1 cellular context compared by ENCODE assay signal in the genomic region with DNA sequence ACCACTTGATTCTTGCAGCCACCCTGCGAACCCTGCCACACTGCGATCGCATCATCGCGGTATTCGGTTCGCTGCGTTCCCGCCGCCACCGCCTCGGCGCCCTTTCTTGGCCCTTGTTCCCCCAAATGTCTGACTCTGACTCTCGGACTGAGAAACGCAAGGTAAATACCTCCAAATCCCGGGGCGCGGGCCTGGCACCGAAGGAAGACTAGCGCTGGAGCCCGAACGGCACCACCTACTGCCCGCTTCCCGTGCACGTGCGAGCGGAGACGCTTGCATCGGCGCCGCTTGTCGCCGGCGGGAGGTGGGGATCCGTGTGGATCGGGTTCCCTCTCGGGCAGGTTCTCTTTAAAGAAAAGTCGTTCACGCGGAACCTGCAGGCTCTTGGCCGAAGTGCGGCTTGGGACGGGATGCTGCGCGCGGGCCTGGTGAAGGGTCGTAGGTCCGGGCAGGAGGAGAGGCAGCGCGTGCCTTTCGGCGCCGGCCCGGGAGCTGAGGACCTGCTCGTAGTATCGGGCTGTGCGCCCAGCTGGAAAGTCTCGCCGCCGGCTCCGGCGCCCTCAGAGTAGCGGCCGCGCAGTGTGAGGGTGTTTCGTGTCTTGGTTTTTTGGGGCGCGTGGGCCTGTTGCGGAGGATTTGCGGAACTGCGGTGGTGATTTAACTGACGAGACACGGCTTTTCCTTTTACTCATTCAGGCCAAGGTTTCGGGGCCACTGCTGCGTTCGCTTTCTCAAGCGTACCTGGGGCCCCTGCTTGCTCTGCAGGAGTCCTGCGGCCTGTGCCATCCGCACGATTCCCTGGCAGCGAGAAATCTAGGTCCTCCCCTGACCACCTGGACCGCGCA.
TF ChIP-seq lines count a peak whose summit lies in the region.

No MANE protein-coding gene starts in this region.

TF ChIP-seq in K562, 482 proteins besides CTCF, POLR2A, EP300 and RAD21 (continued from another document and continues in another):
- TF ChIP-seq, protein P1, sequence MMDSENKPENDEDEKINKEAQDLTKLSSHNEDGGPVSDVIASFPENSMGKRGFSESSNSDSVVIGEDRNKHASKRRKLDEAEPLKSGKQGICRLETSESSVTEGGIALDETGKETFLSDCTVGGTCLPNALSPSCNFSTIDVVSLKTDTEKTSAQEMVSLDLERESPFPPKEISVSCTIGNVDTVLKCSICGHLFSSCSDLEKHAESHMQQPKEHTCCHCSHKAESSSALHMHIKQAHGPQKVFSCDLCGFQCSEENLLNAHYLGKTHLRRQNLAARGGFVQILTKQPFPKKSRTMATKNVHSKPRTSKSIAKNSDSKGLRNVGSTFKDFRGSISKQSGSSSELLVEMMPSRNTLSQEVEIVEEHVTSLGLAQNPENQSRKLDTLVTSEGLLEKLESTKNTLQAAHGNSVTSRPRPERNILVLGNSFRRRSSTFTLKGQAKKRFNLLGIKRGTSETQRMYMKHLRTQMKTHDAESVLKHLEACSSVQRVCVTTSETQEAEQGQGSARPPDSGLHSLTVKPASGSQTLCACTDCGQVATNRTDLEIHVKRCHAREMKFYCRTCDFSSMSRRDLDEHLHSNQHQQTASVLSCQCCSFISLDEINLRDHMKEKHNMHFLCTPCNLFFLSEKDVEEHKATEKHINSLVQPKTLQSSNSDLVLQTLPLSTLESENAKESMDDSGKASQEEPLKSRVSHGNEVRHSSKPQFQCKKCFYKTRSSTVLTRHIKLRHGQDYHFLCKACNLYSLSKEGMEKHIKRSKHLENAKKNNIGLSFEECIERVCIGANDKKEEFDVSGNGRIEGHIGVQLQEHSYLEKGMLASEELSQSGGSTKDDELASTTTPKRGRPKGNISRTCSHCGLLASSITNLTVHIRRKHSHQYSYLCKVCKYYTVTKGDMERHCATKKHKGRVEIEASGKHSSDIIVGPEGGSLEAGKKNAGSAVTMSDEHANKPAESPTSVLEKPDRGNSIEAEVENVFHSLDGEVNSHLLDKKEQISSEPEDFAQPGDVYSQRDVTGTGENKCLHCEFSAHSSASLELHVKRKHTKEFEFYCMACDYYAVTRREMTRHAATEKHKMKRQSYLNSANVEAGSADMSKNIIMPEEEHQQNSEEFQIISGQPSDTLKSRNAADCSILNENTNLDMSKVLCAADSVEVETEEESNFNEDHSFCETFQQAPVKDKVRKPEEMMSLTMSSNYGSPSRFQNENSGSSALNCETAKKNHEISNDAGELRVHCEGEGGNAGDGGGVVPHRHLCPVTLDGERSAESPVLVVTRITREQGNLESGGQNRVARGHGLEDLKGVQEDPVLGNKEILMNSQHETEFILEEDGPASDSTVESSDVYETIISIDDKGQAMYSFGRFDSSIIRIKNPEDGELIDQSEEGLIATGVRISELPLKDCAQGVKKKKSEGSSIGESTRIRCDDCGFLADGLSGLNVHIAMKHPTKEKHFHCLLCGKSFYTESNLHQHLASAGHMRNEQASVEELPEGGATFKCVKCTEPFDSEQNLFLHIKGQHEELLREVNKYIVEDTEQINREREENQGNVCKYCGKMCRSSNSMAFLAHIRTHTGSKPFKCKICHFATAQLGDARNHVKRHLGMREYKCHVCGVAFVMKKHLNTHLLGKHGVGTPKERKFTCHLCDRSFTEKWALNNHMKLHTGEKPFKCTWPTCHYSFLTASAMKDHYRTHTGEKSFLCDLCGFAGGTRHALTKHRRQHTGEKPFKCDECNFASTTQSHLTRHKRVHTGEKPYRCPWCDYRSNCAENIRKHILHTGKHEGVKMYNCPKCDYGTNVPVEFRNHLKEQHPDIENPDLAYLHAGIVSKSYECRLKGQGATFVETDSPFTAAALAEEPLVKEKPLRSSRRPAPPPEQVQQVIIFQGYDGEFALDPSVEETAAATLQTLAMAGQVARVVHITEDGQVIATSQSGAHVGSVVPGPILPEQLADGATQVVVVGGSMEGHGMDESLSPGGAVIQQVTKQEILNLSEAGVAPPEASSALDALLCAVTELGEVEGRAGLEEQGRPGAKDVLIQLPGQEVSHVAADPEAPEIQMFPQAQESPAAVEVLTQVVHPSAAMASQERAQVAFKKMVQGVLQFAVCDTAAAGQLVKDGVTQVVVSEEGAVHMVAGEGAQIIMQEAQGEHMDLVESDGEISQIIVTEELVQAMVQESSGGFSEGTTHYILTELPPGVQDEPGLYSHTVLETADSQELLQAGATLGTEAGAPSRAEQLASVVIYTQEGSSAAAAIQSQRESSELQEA (IDR thresholded peaks at IDR 0.05; ENCODE audit: low read depth) = no peak
- TF ChIP-seq ZNF780A (CRISPR knock-in tag; IDR thresholded peaks at IDR 0.05) (no peak), STAG1 (CRISPR knock-in tag; IDR thresholded peaks at IDR 0.05; ENCODE audit: borderline replicate concordance) (peak; percentile 22; the same call in 1 of the 2 replicates), TBL1XR1 (IDR thresholded peaks at IDR 0.05; ENCODE audit: low read length in 2 of 2) (no peak), FOS (IDR thresholded peaks at IDR 0.05; ENCODE audit: extremely low read depth, insufficient read length) (no peak), KDM4B (IDR thresholded peaks at IDR 0.05; ENCODE audit: borderline replicate concordance in 2 of 2, low read depth in 1 of 2) (no peak), ASH1L (IDR thresholded peaks at IDR 0.05; ENCODE audit: borderline replicate concordance, low read depth, partially characterized antibody) (no peak), MBD2 (IDR thresholded peaks at IDR 0.05; ENCODE audit: borderline replicate concordance, low read depth) (0 out of 2 replicates have a peak, but pooled peaks have one; percentile 31), NFIX (CRISPR knock-in tag; IDR thresholded peaks at IDR 0.05; ENCODE audit: low read depth) (no peak), POU5F1 (IDR thresholded peaks at IDR 0.05; ENCODE audit: borderline replicate concordance, low read depth, low read length, partially characterized antibody) (no peak), HMG20B (CRISPR knock-in tag; IDR thresholded peaks at IDR 0.05) (no peak), NEUROD1 (IDR thresholded peaks at IDR 0.05; ENCODE audit: borderline replicate concordance, low read depth, low read length, partially characterized antibody) (no peak), KLF13 (tag; IDR thresholded peaks at IDR 0.05; ENCODE audit: borderline replicate concordance, low read depth) (no peak), HNRNPLL (IDR thresholded peaks at IDR 0.05; ENCODE audit: low read depth, low read length, poor library complexity, severe bottlenecking) (peak; percentile 47), PHF8 (IDR thresholded peaks at IDR 0.05; ENCODE audit: borderline replicate concordance, low read length) (peak; percentile 42; the same call in 1 of the 2 replicates), RNF2 (IDR thresholded peaks at IDR 0.05) (peak; percentile 29; the same call in 1 of the 2 replicates), XRCC4 (IDR thresholded peaks at IDR 0.05; ENCODE audit: extremely low read depth, insufficient read depth, insufficient read length) (no peak), MCM2 (IDR thresholded peaks at IDR 0.05; ENCODE audit: low read depth) (no peak), ZNF785 (CRISPR knock-in tag; IDR thresholded peaks at IDR 0.05) (no peak), PCBP2 (IDR thresholded peaks at IDR 0.05; ENCODE audit: low read depth, low read length, poor library complexity, severe bottlenecking) (no peak)
- TF ChIP-seq, protein P2, sequence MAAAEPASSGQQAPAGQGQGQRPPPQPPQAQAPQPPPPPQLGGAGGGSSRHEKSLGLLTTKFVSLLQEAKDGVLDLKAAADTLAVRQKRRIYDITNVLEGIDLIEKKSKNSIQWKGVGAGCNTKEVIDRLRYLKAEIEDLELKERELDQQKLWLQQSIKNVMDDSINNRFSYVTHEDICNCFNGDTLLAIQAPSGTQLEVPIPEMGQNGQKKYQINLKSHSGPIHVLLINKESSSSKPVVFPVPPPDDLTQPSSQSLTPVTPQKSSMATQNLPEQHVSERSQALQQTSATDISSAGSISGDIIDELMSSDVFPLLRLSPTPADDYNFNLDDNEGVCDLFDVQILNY (CRISPR knock-in tag; IDR thresholded peaks at IDR 0.05) = no peak; the same call in 1 of the 2 replicates
- TF ChIP-seq, protein P3, sequence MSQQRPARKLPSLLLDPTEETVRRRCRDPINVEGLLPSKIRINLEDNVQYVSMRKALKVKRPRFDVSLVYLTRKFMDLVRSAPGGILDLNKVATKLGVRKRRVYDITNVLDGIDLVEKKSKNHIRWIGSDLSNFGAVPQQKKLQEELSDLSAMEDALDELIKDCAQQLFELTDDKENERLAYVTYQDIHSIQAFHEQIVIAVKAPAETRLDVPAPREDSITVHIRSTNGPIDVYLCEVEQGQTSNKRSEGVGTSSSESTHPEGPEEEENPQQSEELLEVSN (IDR thresholded peaks at IDR 0.05; ENCODE audit: borderline replicate concordance in 1 of 2, extremely low read depth in 1 of 2, insufficient read depth in 1 of 2, insufficient read length in 1 of 2, low read depth in 1 of 2, low read length in 1 of 2, poor library complexity in 1 of 2, severe bottlenecking in 1 of 2) = peak in 1 of 2 experiments; percentile 85
- TF ChIP-seq, protein P4, sequence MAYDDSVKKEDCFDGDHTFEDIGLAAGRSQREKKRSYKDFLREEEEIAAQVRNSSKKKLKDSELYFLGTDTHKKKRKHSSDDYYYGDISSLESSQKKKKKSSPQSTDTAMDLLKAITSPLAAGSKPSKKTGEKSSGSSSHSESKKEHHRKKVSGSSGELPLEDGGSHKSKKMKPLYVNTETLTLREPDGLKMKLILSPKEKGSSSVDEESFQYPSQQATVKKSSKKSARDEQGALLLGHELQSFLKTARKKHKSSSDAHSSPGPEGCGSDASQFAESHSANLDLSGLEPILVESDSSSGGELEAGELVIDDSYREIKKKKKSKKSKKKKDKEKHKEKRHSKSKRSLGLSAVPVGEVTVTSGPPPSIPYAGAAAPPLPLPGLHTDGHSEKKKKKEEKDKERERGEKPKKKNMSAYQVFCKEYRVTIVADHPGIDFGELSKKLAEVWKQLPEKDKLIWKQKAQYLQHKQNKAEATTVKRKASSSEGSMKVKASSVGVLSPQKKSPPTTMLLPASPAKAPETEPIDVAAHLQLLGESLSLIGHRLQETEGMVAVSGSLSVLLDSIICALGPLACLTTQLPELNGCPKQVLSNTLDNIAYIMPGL (CRISPR knock-in tag; IDR thresholded peaks at IDR 0.05) = no peak
- TF ChIP-seq, protein P5, sequence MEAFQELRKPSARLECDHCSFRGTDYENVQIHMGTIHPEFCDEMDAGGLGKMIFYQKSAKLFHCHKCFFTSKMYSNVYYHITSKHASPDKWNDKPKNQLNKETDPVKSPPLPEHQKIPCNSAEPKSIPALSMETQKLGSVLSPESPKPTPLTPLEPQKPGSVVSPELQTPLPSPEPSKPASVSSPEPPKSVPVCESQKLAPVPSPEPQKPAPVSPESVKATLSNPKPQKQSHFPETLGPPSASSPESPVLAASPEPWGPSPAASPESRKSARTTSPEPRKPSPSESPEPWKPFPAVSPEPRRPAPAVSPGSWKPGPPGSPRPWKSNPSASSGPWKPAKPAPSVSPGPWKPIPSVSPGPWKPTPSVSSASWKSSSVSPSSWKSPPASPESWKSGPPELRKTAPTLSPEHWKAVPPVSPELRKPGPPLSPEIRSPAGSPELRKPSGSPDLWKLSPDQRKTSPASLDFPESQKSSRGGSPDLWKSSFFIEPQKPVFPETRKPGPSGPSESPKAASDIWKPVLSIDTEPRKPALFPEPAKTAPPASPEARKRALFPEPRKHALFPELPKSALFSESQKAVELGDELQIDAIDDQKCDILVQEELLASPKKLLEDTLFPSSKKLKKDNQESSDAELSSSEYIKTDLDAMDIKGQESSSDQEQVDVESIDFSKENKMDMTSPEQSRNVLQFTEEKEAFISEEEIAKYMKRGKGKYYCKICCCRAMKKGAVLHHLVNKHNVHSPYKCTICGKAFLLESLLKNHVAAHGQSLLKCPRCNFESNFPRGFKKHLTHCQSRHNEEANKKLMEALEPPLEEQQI (IDR thresholded peaks at IDR 0.05) = no peak
- TF ChIP-seq, protein P6, sequence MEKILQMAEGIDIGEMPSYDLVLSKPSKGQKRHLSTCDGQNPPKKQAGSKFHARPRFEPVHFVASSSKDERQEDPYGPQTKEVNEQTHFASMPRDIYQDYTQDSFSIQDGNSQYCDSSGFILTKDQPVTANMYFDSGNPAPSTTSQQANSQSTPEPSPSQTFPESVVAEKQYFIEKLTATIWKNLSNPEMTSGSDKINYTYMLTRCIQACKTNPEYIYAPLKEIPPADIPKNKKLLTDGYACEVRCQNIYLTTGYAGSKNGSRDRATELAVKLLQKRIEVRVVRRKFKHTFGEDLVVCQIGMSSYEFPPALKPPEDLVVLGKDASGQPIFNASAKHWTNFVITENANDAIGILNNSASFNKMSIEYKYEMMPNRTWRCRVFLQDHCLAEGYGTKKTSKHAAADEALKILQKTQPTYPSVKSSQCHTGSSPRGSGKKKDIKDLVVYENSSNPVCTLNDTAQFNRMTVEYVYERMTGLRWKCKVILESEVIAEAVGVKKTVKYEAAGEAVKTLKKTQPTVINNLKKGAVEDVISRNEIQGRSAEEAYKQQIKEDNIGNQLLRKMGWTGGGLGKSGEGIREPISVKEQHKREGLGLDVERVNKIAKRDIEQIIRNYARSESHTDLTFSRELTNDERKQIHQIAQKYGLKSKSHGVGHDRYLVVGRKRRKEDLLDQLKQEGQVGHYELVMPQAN (IDR thresholded peaks at IDR 0.05; ENCODE audit: borderline replicate concordance) = peak; percentile 81; the same call in 1 of the 2 replicates
- TF ChIP-seq, protein P7, sequence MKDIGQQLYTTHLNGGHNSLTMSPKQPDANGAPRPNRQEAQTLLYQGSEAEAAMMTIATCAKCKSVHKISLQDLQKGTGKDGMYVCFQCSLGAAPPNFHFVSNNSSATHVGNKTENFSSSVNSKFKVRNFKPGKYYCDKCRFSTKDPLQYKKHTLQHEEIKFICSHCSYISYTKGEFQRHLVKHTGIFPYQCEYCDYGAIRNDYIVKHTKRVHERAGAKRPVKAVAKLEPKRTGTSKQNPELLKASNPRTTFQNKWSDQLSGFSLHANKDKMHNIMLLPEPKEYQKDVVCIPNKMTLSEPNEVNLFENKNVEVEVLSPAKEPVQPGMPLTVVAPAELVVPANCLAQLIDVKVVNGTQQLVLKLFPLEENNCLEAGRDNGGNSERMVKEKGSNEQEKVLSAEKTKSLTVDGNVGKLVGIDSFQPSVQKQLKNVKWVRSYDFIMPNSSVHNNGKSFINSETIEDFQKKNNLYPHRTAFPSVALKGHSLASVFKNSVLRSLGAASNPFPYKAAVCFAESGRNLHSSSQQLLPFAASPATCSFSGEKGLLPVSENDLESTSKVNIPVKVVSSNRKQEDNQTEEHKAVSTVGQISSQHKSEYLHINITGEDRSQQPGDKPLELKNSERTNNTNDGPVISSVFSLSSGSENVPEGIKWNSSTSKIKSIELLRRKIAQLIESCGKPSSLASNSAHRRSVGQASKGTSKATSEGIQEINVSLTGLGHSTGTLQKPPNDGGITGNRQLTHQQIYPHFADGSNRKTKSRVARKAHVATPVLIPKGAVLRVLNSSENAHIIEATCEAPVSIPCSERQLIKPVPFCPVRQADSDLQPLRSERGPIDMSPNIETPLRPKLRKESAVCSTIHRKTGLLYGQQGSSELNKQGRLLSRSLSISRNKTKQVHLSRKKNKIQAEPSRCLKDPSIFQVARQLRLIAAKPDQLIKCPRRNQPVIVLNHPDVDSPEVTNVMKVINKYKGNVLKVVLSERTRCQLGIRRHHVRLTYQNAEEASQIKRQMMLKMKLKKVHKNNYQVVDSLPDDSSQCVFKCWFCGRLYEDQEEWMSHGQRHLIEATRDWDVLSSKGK (CRISPR knock-in tag; IDR thresholded peaks at IDR 0.05) = no peak
- TF ChIP-seq, protein P8, sequence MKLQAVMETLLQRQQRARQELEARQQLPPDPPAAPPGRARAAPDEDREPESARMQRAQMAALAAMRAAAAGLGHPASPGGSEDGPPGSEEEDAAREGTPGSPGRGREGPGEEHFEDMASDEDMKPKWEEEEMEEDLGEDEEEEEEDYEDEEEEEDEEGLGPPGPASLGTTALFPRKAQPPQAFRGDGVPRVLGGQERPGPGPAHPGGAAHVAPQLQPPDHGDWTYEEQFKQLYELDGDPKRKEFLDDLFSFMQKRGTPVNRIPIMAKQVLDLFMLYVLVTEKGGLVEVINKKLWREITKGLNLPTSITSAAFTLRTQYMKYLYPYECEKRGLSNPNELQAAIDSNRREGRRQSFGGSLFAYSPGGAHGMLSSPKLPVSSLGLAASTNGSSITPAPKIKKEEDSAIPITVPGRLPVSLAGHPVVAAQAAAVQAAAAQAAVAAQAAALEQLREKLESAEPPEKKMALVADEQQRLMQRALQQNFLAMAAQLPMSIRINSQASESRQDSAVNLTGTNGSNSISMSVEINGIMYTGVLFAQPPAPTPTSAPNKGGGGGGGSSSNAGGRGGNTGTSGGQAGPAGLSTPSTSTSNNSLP (IDR thresholded peaks at IDR 0.05; ENCODE audit: borderline replicate concordance, low read depth, low read length) = no peak
